In the genomic region with DNA sequence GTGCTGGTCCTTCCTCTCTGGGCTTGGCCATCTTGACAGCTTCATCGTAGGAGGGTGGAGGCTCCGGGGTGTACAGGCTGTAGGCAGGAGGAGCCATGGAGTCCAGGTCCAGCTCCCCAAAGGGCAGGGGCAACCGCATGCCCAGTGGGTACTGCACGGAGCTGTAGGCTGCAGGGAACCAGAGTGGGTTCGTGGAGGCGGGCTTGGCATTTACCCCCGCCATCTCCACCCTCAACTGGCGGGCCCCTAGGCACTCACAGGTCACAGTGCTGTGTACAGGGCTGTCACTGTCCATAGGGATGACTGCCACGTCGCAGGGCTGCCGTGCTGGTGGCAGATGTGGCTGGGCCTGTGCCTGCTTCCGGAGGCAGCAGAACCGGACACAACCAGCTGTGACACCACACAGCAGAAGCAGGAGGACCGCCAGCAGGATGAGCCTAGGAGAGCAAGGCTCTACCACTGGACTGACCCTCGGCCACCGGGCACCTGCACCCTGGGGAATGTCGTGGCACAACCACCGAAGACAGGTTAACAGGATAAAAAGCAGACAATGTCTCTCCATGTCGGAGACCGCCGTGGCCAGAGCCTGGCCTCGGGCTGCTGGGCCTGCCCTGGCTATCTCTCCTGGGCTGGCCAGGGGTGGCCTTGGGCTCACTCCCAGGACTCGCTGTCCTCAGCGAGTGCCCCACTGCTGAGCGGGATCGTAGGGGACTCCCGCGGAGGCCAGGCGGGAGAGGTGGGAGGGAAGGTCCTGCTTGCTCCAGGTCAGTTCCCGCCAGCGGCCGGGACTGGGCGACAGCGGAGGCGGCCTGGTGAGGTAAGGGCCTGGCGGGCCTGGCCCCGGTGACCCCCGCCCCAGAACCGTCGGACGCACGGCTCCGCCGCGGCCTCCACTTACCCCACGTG, we compare ENCODE assay signal across 8 cellular contexts. TPM values are rescaled to one million over a fixed set of nuclear protein-coding genes. Genes with fewer than 3 reads are reported as not detected.
DNase-seq lines count a peak whose midpoint lies in the region; ATAC-seq and TF ChIP-seq lines count a peak whose summit lies in the region.

No MANE protein-coding gene starts in this region.

- H3K36me3 ChIP-seq in left ventricle myocardium inferior (no peaks in the 10 kb centered on the region), gastrocnemius medialis (no peaks in the 10 kb centered on the region)

- H3K4me3 ChIP-seq in GM12865 (ENCODE audit: low read depth, low read length) (peak overlapping the region; percentile 52; the same call in 1 of the 2 replicates), left ventricle myocardium inferior (peak overlapping the region; percentile 75), gastrocnemius medialis (peak overlapping the region; percentile 53 to 92 (median 68))

- TF ChIP-seq CTCF in GM12865 (IDR thresholded peaks at IDR 0.05; ENCODE audit: insufficient read depth, low read depth, low read length, missing control alignments) (no peak), VCaP (conservative IDR thresholded peaks at IDR 0.05) (no peak), left ventricle myocardium inferior (IDR thresholded peaks at IDR 0.05; ENCODE audit: borderline replicate concordance) (no peak), gastrocnemius medialis (IDR thresholded peaks at IDR 0.05 in 4 of 5, conservative IDR thresholded peaks at IDR 0.05 in 1 of 5) (no peak)

- peaks cover 23% of the 10 kb centered on the region for H3K4me1 ChIP-seq in left ventricle myocardium inferior
- peaks cover 31 to 53% of the 10 kb centered on the region in 2 donors for H3K4me1 ChIP-seq in gastrocnemius medialis

- no peaks in the 10 kb centered on the region for H3K27me3 ChIP-seq in left ventricle myocardium inferior (ENCODE audit: low read depth)
- no peaks in the 10 kb centered on the region for H3K27me3 ChIP-seq in gastrocnemius medialis

- DNase-seq in GM12865 (ENCODE audit: low read depth) (no peak), left ventricle myocardium inferior (no peak), gastrocnemius medialis (peak in 1 of 2 donors; percentile 46), cortex of kidney (lab: John Stamatoyannopoulos, UW) (no peak), pons (ENCODE audit: low spot score) (no peak)

- intact Hi-C loops in left ventricle myocardium inferior (cut with micrococcal nuclease), result no loop called here
- intact Hi-C loops in gastrocnemius medialis (cut with DNase I; ENCODE audit: low total_unique reads), result loop anchor here (5.0 to 10.0 kb wide), 2 partner anchors 277 to 1984 kb away; partner anchors contain the start of genes C1orf174 and FAAP20

- H3K27ac ChIP-seq in VCaP (peak overlapping the region; percentile 76), left ventricle myocardium inferior (replicated peaks) (no peak overlapping the region), gastrocnemius medialis (peak overlapping the region; percentile 80 to 98 (median 93))

- peak; percentile 2 to 7 for ATAC-seq in gastrocnemius medialis
- ATAC-seq in esophagus mucosa, result no peak
- no peak for ATAC-seq in HG02852 (IDR thresholded peaks at IDR 0.05; ENCODE audit: unreplicated experiment)

- in situ Hi-C loops in gastrocnemius medialis (cut with MboI; ENCODE audit: low sequenced_read_pairs in 4 of 4), result no loop called here

- no peaks in the 10 kb centered on the region for H3K9me3 ChIP-seq in left ventricle myocardium inferior (replicated peaks)
- no peaks in the 10 kb centered on the region for H3K9me3 ChIP-seq in gastrocnemius medialis

- no peak for TF ChIP-seq POLR2A in gastrocnemius medialis (IDR thresholded peaks at IDR 0.05)

RNA-seq across cellular contexts. Expression of gene TMEM52, which starts 0.8 kb away (rescaled TPM):
- total RNA-seq in left ventricle myocardium inferior (0.47 TPM), gastrocnemius medialis (100 to 1,000 TPM in 1 of 4 donors, 10 to 100 TPM in 3; 43.3 to 155 (median 67.2) TPM), esophagus mucosa (0.32 TPM)

RNA-seq across cellular contexts. Expression of gene CALML6, which starts 3.2 kb away (rescaled TPM):
- total RNA-seq in left ventricle myocardium inferior (not detected), gastrocnemius medialis (1 to 10 TPM in 2 of 4 donors, not detected in 2; 4.8 to 7.0 TPM), esophagus mucosa (0.20 TPM)

RNA-seq across cellular contexts. Expression of gene GNB1, which starts 27.4 kb away (rescaled TPM):
- 158 TPM for total RNA-seq in left ventricle myocardium inferior
- total RNA-seq in gastrocnemius medialis, result 10 to 100 TPM; 29.9 to 44.1 (median 37.2) TPM
- total RNA-seq in esophagus mucosa, result 148 TPM

Comparison
In these comparisons a context has a peak if more than half of its experiments do, and no peak if none do; other contexts are left out.
1. ATAC-seq: peak in gastrocnemius medialis (2 of 2); none in esophagus mucosa (single experiment) and HG02852 (single experiment).
2. RNA of gene TMEM52, which starts 0.8 kb away (total RNA-seq): 43.3 to 155 TPM in gastrocnemius medialis; 0.47 TPM in left ventricle myocardium inferior (single experiment) and 0.32 TPM in esophagus mucosa (single experiment); every median in the first group is over 10 times any median in the second.
3. Peak in every context shown above with its lines, with median percentiles within 50 percentile points of each other: H3K4me3 ChIP-seq.